1 cellular context compared by ENCODE assay signal in the genomic region with DNA sequence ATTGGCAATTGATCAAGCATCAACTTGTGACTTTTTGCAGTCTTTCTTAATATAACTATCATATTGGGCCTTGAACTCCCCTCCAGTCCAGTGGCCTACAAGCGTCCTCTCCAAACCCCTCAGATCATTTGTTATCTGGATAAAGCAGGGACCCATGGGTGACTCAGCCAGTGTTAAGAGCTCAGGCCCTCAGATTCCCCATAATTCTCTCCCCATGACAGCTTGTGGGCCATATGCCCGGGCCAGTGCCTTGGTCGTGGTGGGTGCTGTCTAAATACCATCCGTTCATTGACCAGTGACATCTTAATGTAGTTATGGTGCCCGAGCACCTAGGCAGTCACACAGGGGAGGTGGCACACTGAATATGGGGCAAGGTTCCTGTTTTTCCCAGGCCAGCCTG.
TF ChIP-seq lines count a peak whose summit lies in the region.

No MANE protein-coding gene starts in this region.

TF ChIP-seq in K562, 482 proteins besides CTCF, POLR2A, EP300 and RAD21 (continued from another document and continues in another):
- TF ChIP-seq, protein P1, sequence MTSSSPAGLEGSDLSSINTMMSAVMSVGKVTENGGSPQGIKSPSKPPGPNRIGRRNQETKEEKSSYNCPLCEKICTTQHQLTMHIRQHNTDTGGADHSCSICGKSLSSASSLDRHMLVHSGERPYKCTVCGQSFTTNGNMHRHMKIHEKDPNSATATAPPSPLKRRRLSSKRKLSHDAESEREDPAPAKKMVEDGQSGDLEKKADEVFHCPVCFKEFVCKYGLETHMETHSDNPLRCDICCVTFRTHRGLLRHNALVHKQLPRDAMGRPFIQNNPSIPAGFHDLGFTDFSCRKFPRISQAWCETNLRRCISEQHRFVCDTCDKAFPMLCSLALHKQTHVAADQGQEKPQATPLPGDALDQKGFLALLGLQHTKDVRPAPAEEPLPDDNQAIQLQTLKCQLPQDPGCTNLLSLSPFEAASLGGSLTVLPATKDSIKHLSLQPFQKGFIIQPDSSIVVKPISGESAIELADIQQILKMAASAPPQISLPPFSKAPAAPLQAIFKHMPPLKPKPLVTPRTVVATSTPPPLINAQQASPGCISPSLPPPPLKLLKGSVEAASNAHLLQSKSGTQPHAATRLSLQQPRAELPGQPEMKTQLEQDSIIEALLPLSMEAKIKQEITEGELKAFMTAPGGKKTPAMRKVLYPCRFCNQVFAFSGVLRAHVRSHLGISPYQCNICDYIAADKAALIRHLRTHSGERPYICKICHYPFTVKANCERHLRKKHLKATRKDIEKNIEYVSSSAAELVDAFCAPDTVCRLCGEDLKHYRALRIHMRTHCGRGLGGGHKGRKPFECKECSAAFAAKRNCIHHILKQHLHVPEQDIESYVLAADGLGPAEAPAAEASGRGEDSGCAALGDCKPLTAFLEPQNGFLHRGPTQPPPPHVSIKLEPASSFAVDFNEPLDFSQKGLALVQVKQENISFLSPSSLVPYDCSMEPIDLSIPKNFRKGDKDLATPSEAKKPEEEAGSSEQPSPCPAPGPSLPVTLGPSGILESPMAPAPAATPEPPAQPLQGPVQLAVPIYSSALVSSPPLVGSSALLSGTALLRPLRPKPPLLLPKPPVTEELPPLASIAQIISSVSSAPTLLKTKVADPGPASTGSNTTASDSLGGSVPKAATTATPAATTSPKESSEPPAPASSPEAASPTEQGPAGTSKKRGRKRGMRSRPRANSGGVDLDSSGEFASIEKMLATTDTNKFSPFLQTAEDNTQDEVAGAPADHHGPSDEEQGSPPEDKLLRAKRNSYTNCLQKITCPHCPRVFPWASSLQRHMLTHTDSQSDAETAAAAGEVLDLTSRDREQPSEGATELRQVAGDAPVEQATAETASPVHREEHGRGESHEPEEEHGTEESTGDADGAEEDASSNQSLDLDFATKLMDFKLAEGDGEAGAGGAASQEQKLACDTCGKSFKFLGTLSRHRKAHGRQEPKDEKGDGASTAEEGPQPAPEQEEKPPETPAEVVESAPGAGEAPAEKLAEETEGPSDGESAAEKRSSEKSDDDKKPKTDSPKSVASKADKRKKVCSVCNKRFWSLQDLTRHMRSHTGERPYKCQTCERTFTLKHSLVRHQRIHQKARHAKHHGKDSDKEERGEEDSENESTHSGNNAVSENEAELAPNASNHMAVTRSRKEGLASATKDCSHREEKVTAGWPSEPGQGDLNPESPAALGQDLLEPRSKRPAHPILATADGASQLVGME (CRISPR knock-in tag; IDR thresholded peaks at IDR 0.05), result no peak
- TF ChIP-seq, protein P2, sequence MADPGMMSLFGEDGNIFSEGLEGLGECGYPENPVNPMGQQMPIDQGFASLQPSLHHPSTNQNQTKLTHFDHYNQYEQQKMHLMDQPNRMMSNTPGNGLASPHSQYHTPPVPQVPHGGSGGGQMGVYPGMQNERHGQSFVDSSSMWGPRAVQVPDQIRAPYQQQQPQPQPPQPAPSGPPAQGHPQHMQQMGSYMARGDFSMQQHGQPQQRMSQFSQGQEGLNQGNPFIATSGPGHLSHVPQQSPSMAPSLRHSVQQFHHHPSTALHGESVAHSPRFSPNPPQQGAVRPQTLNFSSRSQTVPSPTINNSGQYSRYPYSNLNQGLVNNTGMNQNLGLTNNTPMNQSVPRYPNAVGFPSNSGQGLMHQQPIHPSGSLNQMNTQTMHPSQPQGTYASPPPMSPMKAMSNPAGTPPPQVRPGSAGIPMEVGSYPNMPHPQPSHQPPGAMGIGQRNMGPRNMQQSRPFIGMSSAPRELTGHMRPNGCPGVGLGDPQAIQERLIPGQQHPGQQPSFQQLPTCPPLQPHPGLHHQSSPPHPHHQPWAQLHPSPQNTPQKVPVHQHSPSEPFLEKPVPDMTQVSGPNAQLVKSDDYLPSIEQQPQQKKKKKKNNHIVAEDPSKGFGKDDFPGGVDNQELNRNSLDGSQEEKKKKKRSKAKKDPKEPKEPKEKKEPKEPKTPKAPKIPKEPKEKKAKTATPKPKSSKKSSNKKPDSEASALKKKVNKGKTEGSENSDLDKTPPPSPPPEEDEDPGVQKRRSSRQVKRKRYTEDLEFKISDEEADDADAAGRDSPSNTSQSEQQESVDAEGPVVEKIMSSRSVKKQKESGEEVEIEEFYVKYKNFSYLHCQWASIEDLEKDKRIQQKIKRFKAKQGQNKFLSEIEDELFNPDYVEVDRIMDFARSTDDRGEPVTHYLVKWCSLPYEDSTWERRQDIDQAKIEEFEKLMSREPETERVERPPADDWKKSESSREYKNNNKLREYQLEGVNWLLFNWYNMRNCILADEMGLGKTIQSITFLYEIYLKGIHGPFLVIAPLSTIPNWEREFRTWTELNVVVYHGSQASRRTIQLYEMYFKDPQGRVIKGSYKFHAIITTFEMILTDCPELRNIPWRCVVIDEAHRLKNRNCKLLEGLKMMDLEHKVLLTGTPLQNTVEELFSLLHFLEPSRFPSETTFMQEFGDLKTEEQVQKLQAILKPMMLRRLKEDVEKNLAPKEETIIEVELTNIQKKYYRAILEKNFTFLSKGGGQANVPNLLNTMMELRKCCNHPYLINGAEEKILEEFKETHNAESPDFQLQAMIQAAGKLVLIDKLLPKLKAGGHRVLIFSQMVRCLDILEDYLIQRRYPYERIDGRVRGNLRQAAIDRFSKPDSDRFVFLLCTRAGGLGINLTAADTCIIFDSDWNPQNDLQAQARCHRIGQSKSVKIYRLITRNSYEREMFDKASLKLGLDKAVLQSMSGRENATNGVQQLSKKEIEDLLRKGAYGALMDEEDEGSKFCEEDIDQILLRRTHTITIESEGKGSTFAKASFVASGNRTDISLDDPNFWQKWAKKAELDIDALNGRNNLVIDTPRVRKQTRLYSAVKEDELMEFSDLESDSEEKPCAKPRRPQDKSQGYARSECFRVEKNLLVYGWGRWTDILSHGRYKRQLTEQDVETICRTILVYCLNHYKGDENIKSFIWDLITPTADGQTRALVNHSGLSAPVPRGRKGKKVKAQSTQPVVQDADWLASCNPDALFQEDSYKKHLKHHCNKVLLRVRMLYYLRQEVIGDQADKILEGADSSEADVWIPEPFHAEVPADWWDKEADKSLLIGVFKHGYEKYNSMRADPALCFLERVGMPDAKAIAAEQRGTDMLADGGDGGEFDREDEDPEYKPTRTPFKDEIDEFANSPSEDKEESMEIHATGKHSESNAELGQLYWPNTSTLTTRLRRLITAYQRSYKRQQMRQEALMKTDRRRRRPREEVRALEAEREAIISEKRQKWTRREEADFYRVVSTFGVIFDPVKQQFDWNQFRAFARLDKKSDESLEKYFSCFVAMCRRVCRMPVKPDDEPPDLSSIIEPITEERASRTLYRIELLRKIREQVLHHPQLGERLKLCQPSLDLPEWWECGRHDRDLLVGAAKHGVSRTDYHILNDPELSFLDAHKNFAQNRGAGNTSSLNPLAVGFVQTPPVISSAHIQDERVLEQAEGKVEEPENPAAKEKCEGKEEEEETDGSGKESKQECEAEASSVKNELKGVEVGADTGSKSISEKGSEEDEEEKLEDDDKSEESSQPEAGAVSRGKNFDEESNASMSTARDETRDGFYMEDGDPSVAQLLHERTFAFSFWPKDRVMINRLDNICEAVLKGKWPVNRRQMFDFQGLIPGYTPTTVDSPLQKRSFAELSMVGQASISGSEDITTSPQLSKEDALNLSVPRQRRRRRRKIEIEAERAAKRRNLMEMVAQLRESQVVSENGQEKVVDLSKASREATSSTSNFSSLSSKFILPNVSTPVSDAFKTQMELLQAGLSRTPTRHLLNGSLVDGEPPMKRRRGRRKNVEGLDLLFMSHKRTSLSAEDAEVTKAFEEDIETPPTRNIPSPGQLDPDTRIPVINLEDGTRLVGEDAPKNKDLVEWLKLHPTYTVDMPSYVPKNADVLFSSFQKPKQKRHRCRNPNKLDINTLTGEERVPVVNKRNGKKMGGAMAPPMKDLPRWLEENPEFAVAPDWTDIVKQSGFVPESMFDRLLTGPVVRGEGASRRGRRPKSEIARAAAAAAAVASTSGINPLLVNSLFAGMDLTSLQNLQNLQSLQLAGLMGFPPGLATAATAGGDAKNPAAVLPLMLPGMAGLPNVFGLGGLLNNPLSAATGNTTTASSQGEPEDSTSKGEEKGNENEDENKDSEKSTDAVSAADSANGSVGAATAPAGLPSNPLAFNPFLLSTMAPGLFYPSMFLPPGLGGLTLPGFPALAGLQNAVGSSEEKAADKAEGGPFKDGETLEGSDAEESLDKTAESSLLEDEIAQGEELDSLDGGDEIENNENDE (IDR thresholded peaks at IDR 0.05; ENCODE audit: low read depth, low read length), result no peak
- TF ChIP-seq ARNT (IDR thresholded peaks at IDR 0.05) (0 out of 4 replicates have a peak, but pooled peaks of 1 of the 2 experiments have one; percentile 33), NFE2 (IDR thresholded peaks at IDR 0.05; ENCODE audit: low read depth) (peak; percentile 88), GATAD2B (IDR thresholded peaks at IDR 0.05; ENCODE audit: borderline replicate concordance) (no peak), MCM3 (IDR thresholded peaks at IDR 0.05) (no peak), NR2C1 (IDR thresholded peaks at IDR 0.05) (no peak), NR2C1 (tag; IDR thresholded peaks at IDR 0.05) (no peak), DMBX1 (CRISPR knock-in tag; IDR thresholded peaks at IDR 0.05; ENCODE audit: borderline replicate concordance) (0 out of 2 replicates have a peak, but pooled peaks have one; percentile 47), GTF2E2 (tag; IDR thresholded peaks at IDR 0.05) (no peak), CCNT2 (IDR thresholded peaks at IDR 0.05; ENCODE audit: borderline replicate concordance, extremely low read depth, insufficient read length, low read depth, low read length) (peak; percentile 72), BHLHE40 (IDR thresholded peaks at IDR 0.05; ENCODE audit: low read length) (no peak; the same call in 1 of the 2 replicates), SMAD1 (IDR thresholded peaks at IDR 0.05; ENCODE audit: low read depth, low read length, partially characterized antibody) (no peak), SMARCA5 (IDR thresholded peaks at IDR 0.05) (no peak), HNRNPH1 (optimal IDR thresholded peaks at IDR 0.05; ENCODE audit: low read depth, low read length) (no peak), ZNF785 (CRISPR knock-in tag; IDR thresholded peaks at IDR 0.05) (no peak), ESRRB (CRISPR knock-in tag; IDR thresholded peaks at IDR 0.05; ENCODE audit: borderline replicate concordance) (no peak), ILF3 (IDR thresholded peaks at IDR 0.05; ENCODE audit: borderline replicate concordance) (no peak), CREM (IDR thresholded peaks at IDR 0.05; ENCODE audit: low read depth) (peak; percentile 45; the same call in 1 of the 2 replicates), HNRNPUL1 (IDR thresholded peaks at IDR 0.05; ENCODE audit: low read length) (no peak), PHB2 (IDR thresholded peaks at IDR 0.05; ENCODE audit: low read depth) (no peak), ZNF431 (CRISPR knock-in tag; IDR thresholded peaks at IDR 0.05) (no peak), TRIM28 (IDR thresholded peaks at IDR 0.05) (no peak), ZKSCAN1 (IDR thresholded peaks at IDR 0.05; ENCODE audit: low read depth, low read length) (no peak), PURB (CRISPR knock-in tag; IDR thresholded peaks at IDR 0.05; ENCODE audit: low read depth) (no peak), HDAC1 (IDR thresholded peaks at IDR 0.05) (peak in 1 of 2 experiments; percentile 58; a peak in 1 of 4 replicates), ADNP (tag; IDR thresholded peaks at IDR 0.05) (peak; percentile 49; the same call in 1 of the 2 replicates)
- TF ChIP-seq, protein P3, sequence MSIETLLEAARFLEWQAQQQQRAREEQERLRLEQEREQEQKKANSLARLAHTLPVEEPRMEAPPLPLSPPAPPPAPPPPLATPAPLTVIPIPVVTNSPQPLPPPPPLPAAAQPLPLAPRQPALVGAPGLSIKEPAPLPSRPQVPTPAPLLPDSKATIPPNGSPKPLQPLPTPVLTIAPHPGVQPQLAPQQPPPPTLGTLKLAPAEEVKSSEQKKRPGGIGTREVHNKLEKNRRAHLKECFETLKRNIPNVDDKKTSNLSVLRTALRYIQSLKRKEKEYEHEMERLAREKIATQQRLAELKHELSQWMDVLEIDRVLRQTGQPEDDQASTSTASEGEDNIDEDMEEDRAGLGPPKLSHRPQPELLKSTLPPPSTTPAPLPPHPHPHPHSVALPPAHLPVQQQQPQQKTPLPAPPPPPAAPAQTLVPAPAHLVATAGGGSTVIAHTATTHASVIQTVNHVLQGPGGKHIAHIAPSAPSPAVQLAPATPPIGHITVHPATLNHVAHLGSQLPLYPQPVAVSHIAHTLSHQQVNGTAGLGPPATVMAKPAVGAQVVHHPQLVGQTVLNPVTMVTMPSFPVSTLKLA (conservative IDR thresholded peaks at IDR 0.05), result peak in 1 of 2 experiments; percentile 34; a peak in 1 of 4 replicates
- TF ChIP-seq, protein P4, sequence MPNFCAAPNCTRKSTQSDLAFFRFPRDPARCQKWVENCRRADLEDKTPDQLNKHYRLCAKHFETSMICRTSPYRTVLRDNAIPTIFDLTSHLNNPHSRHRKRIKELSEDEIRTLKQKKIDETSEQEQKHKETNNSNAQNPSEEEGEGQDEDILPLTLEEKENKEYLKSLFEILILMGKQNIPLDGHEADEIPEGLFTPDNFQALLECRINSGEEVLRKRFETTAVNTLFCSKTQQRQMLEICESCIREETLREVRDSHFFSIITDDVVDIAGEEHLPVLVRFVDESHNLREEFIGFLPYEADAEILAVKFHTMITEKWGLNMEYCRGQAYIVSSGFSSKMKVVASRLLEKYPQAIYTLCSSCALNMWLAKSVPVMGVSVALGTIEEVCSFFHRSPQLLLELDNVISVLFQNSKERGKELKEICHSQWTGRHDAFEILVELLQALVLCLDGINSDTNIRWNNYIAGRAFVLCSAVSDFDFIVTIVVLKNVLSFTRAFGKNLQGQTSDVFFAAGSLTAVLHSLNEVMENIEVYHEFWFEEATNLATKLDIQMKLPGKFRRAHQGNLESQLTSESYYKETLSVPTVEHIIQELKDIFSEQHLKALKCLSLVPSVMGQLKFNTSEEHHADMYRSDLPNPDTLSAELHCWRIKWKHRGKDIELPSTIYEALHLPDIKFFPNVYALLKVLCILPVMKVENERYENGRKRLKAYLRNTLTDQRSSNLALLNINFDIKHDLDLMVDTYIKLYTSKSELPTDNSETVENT (CRISPR knock-in tag; IDR thresholded peaks at IDR 0.05), result no peak
- TF ChIP-seq, protein P5, sequence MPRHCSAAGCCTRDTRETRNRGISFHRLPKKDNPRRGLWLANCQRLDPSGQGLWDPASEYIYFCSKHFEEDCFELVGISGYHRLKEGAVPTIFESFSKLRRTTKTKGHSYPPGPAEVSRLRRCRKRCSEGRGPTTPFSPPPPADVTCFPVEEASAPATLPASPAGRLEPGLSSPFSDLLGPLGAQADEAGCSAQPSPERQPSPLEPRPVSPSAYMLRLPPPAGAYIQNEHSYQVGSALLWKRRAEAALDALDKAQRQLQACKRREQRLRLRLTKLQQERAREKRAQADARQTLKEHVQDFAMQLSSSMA (CRISPR knock-in tag; IDR thresholded peaks at IDR 0.05), result no peak
- TF ChIP-seq, protein P6, sequence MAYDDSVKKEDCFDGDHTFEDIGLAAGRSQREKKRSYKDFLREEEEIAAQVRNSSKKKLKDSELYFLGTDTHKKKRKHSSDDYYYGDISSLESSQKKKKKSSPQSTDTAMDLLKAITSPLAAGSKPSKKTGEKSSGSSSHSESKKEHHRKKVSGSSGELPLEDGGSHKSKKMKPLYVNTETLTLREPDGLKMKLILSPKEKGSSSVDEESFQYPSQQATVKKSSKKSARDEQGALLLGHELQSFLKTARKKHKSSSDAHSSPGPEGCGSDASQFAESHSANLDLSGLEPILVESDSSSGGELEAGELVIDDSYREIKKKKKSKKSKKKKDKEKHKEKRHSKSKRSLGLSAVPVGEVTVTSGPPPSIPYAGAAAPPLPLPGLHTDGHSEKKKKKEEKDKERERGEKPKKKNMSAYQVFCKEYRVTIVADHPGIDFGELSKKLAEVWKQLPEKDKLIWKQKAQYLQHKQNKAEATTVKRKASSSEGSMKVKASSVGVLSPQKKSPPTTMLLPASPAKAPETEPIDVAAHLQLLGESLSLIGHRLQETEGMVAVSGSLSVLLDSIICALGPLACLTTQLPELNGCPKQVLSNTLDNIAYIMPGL (CRISPR knock-in tag; IDR thresholded peaks at IDR 0.05), result no peak
